In genomic region chr12:75722714-75723200, GRCh38 we compare ENCODE assay signal across 1 cellular context.
TF ChIP-seq lines count a peak whose summit lies in the region.

No MANE protein-coding gene starts in this region.

TF ChIP-seq in K562, 482 proteins besides CTCF, POLR2A, EP300 and RAD21 (continued from another document):
- TF ChIP-seq MNT (conservative IDR thresholded peaks at IDR 0.05) (peak; percentile 46 to 74; a peak in 3 of 4 replicates), ZHX1 (conservative IDR thresholded peaks at IDR 0.05; ENCODE audit: low read length) (no peak), HDAC1 (IDR thresholded peaks at IDR 0.05) (no peak), HINFP (tag; conservative IDR thresholded peaks at IDR 0.05; ENCODE audit: low read depth) (no peak), PURB (CRISPR knock-in tag; IDR thresholded peaks at IDR 0.05; ENCODE audit: low read depth) (no peak), ZNF79 (CRISPR knock-in tag; IDR thresholded peaks at IDR 0.05; ENCODE audit: low read depth) (peak; percentile 8; the same call in 1 of the 2 replicates), ZBTB2 (IDR thresholded peaks at IDR 0.05) (no peak), ETV1 (tag; conservative IDR thresholded peaks at IDR 0.05; ENCODE audit: low read depth) (peak; percentile 74), TRIM25 (IDR thresholded peaks at IDR 0.05; ENCODE audit: borderline replicate concordance) (no peak), ZC3H11A (IDR thresholded peaks at IDR 0.05; ENCODE audit: low read depth, low read length) (no peak), GABPA (tag; conservative IDR thresholded peaks at IDR 0.05; ENCODE audit: low read depth) (peak; percentile 32), ETV6 (IDR thresholded peaks at IDR 0.05; ENCODE audit: borderline replicate concordance in 1 of 2, low read depth in 2 of 2, low read length in 1 of 2) (no peak), ETV6 (CRISPR knock-in tag; IDR thresholded peaks at IDR 0.05; ENCODE audit: borderline replicate concordance) (no peak), PTTG1 (tag; IDR thresholded peaks at IDR 0.05; ENCODE audit: low read depth) (no peak), MCM7 (IDR thresholded peaks at IDR 0.05) (no peak), KLF16 (IDR thresholded peaks at IDR 0.05) (no peak), ZNF740 (CRISPR knock-in tag; IDR thresholded peaks at IDR 0.05) (no peak), ZNF740 (tag; IDR thresholded peaks at IDR 0.05) (0 out of 4 replicates have a peak, but pooled peaks of 1 of the 2 experiments have one; percentile 33), HMGN3 (IDR thresholded peaks at IDR 0.05; ENCODE audit: borderline replicate concordance, extremely low read depth, insufficient read length, low read depth, low read length) (no peak), RBBP5 (IDR thresholded peaks at IDR 0.05; ENCODE audit: borderline replicate concordance, insufficient read depth, low read length, poor library complexity, severe bottlenecking) (no peak), TAF1 (IDR thresholded peaks at IDR 0.05; ENCODE audit: control insufficient read depth, extremely low read depth, insufficient read depth, low read length, severe bottlenecking) (no peak), TEAD2 (tag; IDR thresholded peaks at IDR 0.05) (no peak), HNRNPUL1 (IDR thresholded peaks at IDR 0.05; ENCODE audit: low read length) (no peak), E2F1 (CRISPR knock-in tag; IDR thresholded peaks at IDR 0.05) (no peak), ZNF75A (CRISPR knock-in tag; IDR thresholded peaks at IDR 0.05) (peak; percentile 11; the same call in 1 of the 2 replicates), ZNF584 (CRISPR knock-in tag; IDR thresholded peaks at IDR 0.05; ENCODE audit: low read depth) (peak; percentile 93), NFE2 (IDR thresholded peaks at IDR 0.05; ENCODE audit: low read depth) (peak; percentile 69), ZKSCAN1 (IDR thresholded peaks at IDR 0.05; ENCODE audit: low read depth, low read length) (no peak), YY1 (IDR thresholded peaks at IDR 0.05; ENCODE audit: borderline replicate concordance in 1 of 3, control insufficient read depth in 1 of 3, extremely low read depth in 1 of 3, insufficient read depth in 3 of 3, insufficient read length in 1 of 3, insufficient replicate concordance in 2 of 3, low read depth in 1 of 3, low read length in 2 of 3) (no peak), L3MBTL2 (IDR thresholded peaks at IDR 0.05) (peak; percentile 91), BCLAF1 (IDR thresholded peaks at IDR 0.05; ENCODE audit: borderline replicate concordance in 1 of 2, control insufficient read depth in 1 of 2, low read depth in 2 of 2, low read length in 1 of 2) (no peak), ZNF717 (CRISPR knock-in tag; IDR thresholded peaks at IDR 0.05) (no peak)
